Comparison of ENCODE assay signal across 9 cellular contexts in genomic region chr1:39573097-39573465, GRCh38. TPM values are rescaled to one million over a fixed set of nuclear protein-coding genes. Genes with fewer than 3 reads are reported as not detected.
A peak's percentile ranks its signal among the peaks of the same experiment; 100 is the strongest.
DNase-seq lines count a peak whose midpoint lies in the region; ATAC-seq and TF ChIP-seq lines count a peak whose summit lies in the region.
"Had no signal": no experiment of that assay in that cellular context is flagged by ENCODE, and none has a peak within 500 bp of the region (broad histone marks: within the 10 kb centered on the region; RNA-seq: fewer than 3 reads in every experiment).

No MANE protein-coding gene starts in this region.

- peak overlapping the region; percentile 93 for H3K27ac Mint-ChIP-seq in stimulated activated memory B cell treated with anti-CD40 and anti-IgM and Interleukin-4, amounts not matched to agents 10 μg/mL and 1 μg/mL and 100 μg/mL, for 72 hours

- DNase-seq in heart right ventricle (no peak), left cardiac atrium (no peak), WERI-Rb-1 (no peak), fibroblast of the aortic adventitia (ENCODE audit: low read depth) (no peak), mucosa of descending colon (no peak), GM13977 (ENCODE audit: low spot score) (no peak)
- DNase-seq: posterior cingulate gyrus had no signal

- WGBS in heart right ventricle, 2 donors, result 96 to 97% methylated on average over 1 of the region's 1 CpG

- no peaks in the 10 kb centered on the region for H3K27me3 ChIP-seq in heart right ventricle
- H3K27me3 ChIP-seq in WERI-Rb-1 (ENCODE audit: insufficient read depth, low read depth, severe bottlenecking), result no peaks in the 10 kb centered on the region

- H3K4me3 Mint-ChIP-seq in stimulated activated memory B cell treated with anti-CD40 and anti-IgM and Interleukin-4, amounts not matched to agents 10 μg/mL and 1 μg/mL and 100 μg/mL, for 72 hours, result peak overlapping the region; percentile 93

- H3K36me3 ChIP-seq in heart right ventricle (peaks cover 3 to 73% (median 45%) of the 10 kb centered on the region in 9 donors), WERI-Rb-1 (peaks cover 63% of the 10 kb centered on the region), mucosa of descending colon (ENCODE audit: low read depth) (no peaks in the 10 kb centered on the region)

- no peaks in the 10 kb centered on the region for H3K9me3 Mint-ChIP-seq in stimulated activated memory B cell treated with anti-CD40 and anti-IgM and Interleukin-4, amounts not matched to agents 10 μg/mL and 1 μg/mL and 100 μg/mL, for 72 hours

- H3K4me1 Mint-ChIP-seq in stimulated activated memory B cell treated with anti-CD40 and anti-IgM and Interleukin-4, amounts not matched to agents 10 μg/mL and 1 μg/mL and 100 μg/mL, for 72 hours, result peaks cover 29% of the 10 kb centered on the region

- H3K27me3 Mint-ChIP-seq in stimulated activated memory B cell treated with anti-CD40 and anti-IgM and Interleukin-4, amounts not matched to agents 10 μg/mL and 1 μg/mL and 100 μg/mL, for 72 hours, result no peaks in the 10 kb centered on the region

- intact Hi-C loops in heart right ventricle (cut with DNase I) (loop anchor here in 1 of 10 donors (10.0 kb wide), 1 partner anchor 708 kb away; no protein-coding TSS in a partner anchor), left cardiac atrium (cut with DNase I) (no loop called here), mucosa of descending colon (cut with DNase I, micrococcal nuclease) (no loop called here)

- TF ChIP-seq CTCF in heart right ventricle (IDR thresholded peaks at IDR 0.05) (no peak), WERI-Rb-1 (IDR thresholded peaks at IDR 0.05; ENCODE audit: low read depth, low read length) (no peak), fibroblast of the aortic adventitia (IDR thresholded peaks at IDR 0.05; ENCODE audit: insufficient read depth, low read length) (no peak), mucosa of descending colon (IDR thresholded peaks at IDR 0.05) (no peak), GM13977 (IDR thresholded peaks at IDR 0.05; ENCODE audit: extremely low read depth, insufficient read depth, missing control alignments) (no peak)

- H3K36me3 Mint-ChIP-seq in stimulated activated memory B cell treated with anti-CD40 and anti-IgM and Interleukin-4, amounts not matched to agents 10 μg/mL and 1 μg/mL and 100 μg/mL, for 72 hours, result peaks cover 66% of the 10 kb centered on the region

- H3K9me3 ChIP-seq in heart right ventricle (no peaks in the 10 kb centered on the region), WERI-Rb-1 (ENCODE audit: severe bottlenecking) (no peaks in the 10 kb centered on the region), mucosa of descending colon (no peaks in the 10 kb centered on the region)

- peaks cover 4 to 50% (median 36%) of the 10 kb centered on the region in 9 donors for H3K4me1 ChIP-seq in heart right ventricle
- peaks cover 33% of the 10 kb centered on the region for H3K4me1 ChIP-seq in mucosa of descending colon (ENCODE audit: low read depth)

- H3K27ac ChIP-seq in heart right ventricle (peak overlapping the region in 4 of 10 donors; percentile 91 to 95 (median 94)), WERI-Rb-1 (peak overlapping the region; percentile 85)

- in situ Hi-C loops in GM13977 (cut with MboI; ENCODE audit: low pct_unique_long_range_greater_than_20kb, low sequenced_read_pairs, unreplicated experiment), result no loop called here

- H3K4me3 ChIP-seq in heart right ventricle (peak overlapping the region in 7 of 10 donors; percentile 75 to 94 (median 89)), WERI-Rb-1 (ENCODE audit: low read depth, low read length) (peak overlapping the region; percentile 8), fibroblast of the aortic adventitia (ENCODE audit: low read depth, low read length) (peak overlapping the region; percentile 84), mucosa of descending colon (no peak overlapping the region)

- ATAC-seq in heart right ventricle, result no peak
- no peak for ATAC-seq in left cardiac atrium
- ATAC-seq in stimulated activated memory B cell treated with anti-CD40 and anti-IgM and Interleukin-4, amounts not matched to agents 10 μg/mL and 1 μg/mL and 100 μg/mL, for 72 hours, result no peak
- no peak for ATAC-seq in HG02885 (IDR thresholded peaks at IDR 0.05; ENCODE audit: poor library complexity, unreplicated experiment)
- ATAC-seq in mucosa of descending colon, result no peak

RNA-seq across cellular contexts. Expression of gene PABPC4, which starts 3.5 kb away (rescaled TPM):
- 100 to 1,000 TPM; 184 to 311 (median 229) TPM for total RNA-seq in heart right ventricle
- polyA plus RNA-seq in heart right ventricle, result 100 to 1,000 TPM; 143 to 188 TPM
- total RNA-seq in left cardiac atrium, result 100 to 1,000 TPM; 206 to 343 TPM
- total RNA-seq in fibroblast of the aortic adventitia (ENCODE audit: low replicate concordance), result 139 and 422 TPM in 2 replicates
- total RNA-seq in mucosa of descending colon, result 100 to 1,000 TPM; 124 to 208 (median 146) TPM
